Comparison of ENCODE assay signal across 37 cellular contexts in genomic region chr20:4638826-4639225, GRCh38.
"Had no signal": no experiment of that assay in that cellular context is flagged by ENCODE, and none has a peak within 500 bp of the region (broad histone marks: within the 10 kb centered on the region; RNA-seq: fewer than 3 reads in every experiment).

No MANE protein-coding gene starts in this region.

- H3K27ac Mint-ChIP-seq: activated CD4-positive, alpha-beta memory T cell treated with anti-CD3 and anti-CD28 coated beads for 36 hours; activated CD4-positive, alpha-beta T cell treated with anti-CD3 and anti-CD28 coated beads, Interleukin-2, amount 10 ng/mL, durations not matched to agents 24 days and 14 days; activated CD8-positive, alpha-beta T cell treated with anti-CD3 and anti-CD28 coated beads for 36 hours; activated naive CD4-positive, alpha-beta T cell treated with anti-CD3 and anti-CD28 coated beads for 36 hours; activated naive CD4-positive, alpha-beta T cell treated with anti-CD3 and anti-CD28 coated beads, Interleukin-2, amount 50 U/mL, for 72 hours; activated naive CD8-positive, alpha-beta T cell treated with anti-CD3 and anti-CD28 coated beads for 36 hours; activated T-cell treated with anti-CD3 and anti-CD28 coated beads, Interleukin-2, amount 50 U/mL, for 72 hours; activated T-helper 1 cell treated with anti-CD3 and anti-CD28 coated beads, Interleukin-12 subunit alpha, Interleukin-12 subunit beta, Interleukin-2, Interleukin-4 antibody, amounts not matched to agents 30 ng/mL and 10 ng/mL and 1 ng/mL, durations not matched to agents 14 hours and 24 hours and 36 hours; activated T-helper 17 cell treated with anti-CD3 and anti-CD28 coated beads, Interleukin-2, amount 50 U/mL, for 72 hours; T-helper 1 cell treated with Interleukin-12 subunit alpha and Interleukin-12 subunit beta and Interleukin-4 antibody, amounts not matched to agents 30 μg/mL and 1 μg/mL, for 36 hours; T-helper 2 cell treated with Interferon-gamma antibody and Interleukin-4, amounts not matched to agents 5 μg/mL and 100 μg/mL, for 36 hours; WTC11 had no signal

- H3K4me1 ChIP-seq: adrenal gland, body of pancreas had no signal

- H3K27me3 ChIP-seq: adrenal gland, body of pancreas, brain microvascular endothelial cell had no signal

- H3K27me3 Mint-ChIP-seq: activated CD4-positive, alpha-beta memory T cell treated with anti-CD3 and anti-CD28 coated beads for 36 hours; activated naive CD8-positive, alpha-beta T cell treated with anti-CD3 and anti-CD28 coated beads for 36 hours; activated T-helper 17 cell treated with anti-CD3 and anti-CD28 coated beads, Interleukin-2, amount 50 U/mL, for 72 hours had no signal

- H3K4me3 ChIP-seq: adrenal gland, body of pancreas had no signal

- H3K9me3 ChIP-seq: adrenal gland, body of pancreas had no signal

- ATAC-seq: activated CD4-positive, CD25-positive, alpha-beta regulatory T cell treated with anti-CD3 and anti-CD28 coated beads, Interleukin-2, amount 50 U/mL, for 24 hours; activated CD8-positive, alpha-beta T cell treated with anti-CD3 and anti-CD28 coated beads for 36 hours; activated naive CD4-positive, alpha-beta T cell treated with anti-CD3 and anti-CD28 coated beads, Interleukin-2, amount 50 U/mL, for 72 hours; activated T-cell treated with anti-CD3 and anti-CD28 coated beads, Interleukin-2, amount 50 U/mL, for 4 hours; activated T-cell treated with anti-CD3 and anti-CD28 coated beads, Interleukin-2, amount 50 U/mL, for 72 hours; activated T-helper 17 cell treated with anti-CD3 and anti-CD28 coated beads, Interleukin-2, amount 50 U/mL, for 72 hours; body of pancreas; WTC11 had no signal

- H3K36me3 Mint-ChIP-seq: activated CD4-positive, alpha-beta memory T cell treated with anti-CD3 and anti-CD28 coated beads for 36 hours; activated naive CD4-positive, alpha-beta T cell treated with anti-CD3 and anti-CD28 coated beads, Interleukin-2, amount 50 U/mL, for 72 hours; activated naive CD8-positive, alpha-beta T cell treated with anti-CD3 and anti-CD28 coated beads for 36 hours had no signal

- H3K36me3 ChIP-seq: adrenal gland, brain microvascular endothelial cell had no signal

- DNase-seq: activated CD4-positive, alpha-beta memory T cell treated with anti-CD3 and anti-CD28 coated beads for 36 hours; activated CD4-positive, alpha-beta T cell treated with anti-CD3 and anti-CD28 coated beads for 4 hours; activated CD4-positive, alpha-beta T cell treated with anti-CD3 and anti-CD28 coated beads, Interleukin-2, amount 10 ng/mL, durations not matched to agents 24 days and 14 days; activated CD4-positive, alpha-beta T cell treated with anti-CD3 and anti-CD28 coated beads, Interleukin-2, amount 50 U/mL, for 1 hour; activated CD4-positive, alpha-beta T cell treated with anti-CD3 and anti-CD28 coated beads, Interleukin-2, amount 50 U/mL, for 4 hours; activated CD4-positive, CD25-positive, alpha-beta regulatory T cell; activated CD8-positive, alpha-beta memory T cell treated with anti-CD3 and anti-CD28 coated beads, Interleukin-2, amount 50 U/mL, for 4 hours; activated CD8-positive, alpha-beta T cell treated with anti-CD3 and anti-CD28 coated beads for 36 hours; activated effector memory CD4-positive, alpha-beta T cell treated with anti-CD3 and anti-CD28 coated beads, Interleukin-2, amount 50 U/mL, for 16 hours; activated gamma-delta T cell treated with Interleukin-2 at 50 U/mL for 16 hours; activated naive CD4-positive, alpha-beta T cell; activated naive CD4-positive, alpha-beta T cell treated with anti-CD3 and anti-CD28 coated beads for 36 hours; activated naive CD4-positive, alpha-beta T cell treated with anti-CD3 and anti-CD28 coated beads, Interleukin-2, amount 50 U/mL, for 16 hours; activated naive CD8-positive, alpha-beta T cell treated with anti-CD3 and anti-CD28 coated beads for 36 hours; activated T-cell treated with anti-CD3 and anti-CD28 coated beads for 4 hours; activated T-cell treated with anti-CD3 and anti-CD28 coated beads, Interleukin-2, amount 50 U/mL, for 1 hour; activated T-cell treated with anti-CD3 and anti-CD28 coated beads, Interleukin-2, amount 50 U/mL, for 4 hours; activated T-cell treated with anti-CD3 and anti-CD28 coated beads, Interleukin-2, amount 50 U/mL, for 72 hours; adrenal gland; amniotic stem cell; aorta; body of pancreas; brain microvascular endothelial cell; cerebellar nuclear complex; SW 1271; T-helper 1 cell; T-helper 2 cell; T-helper 9 cell had no signal

- H3K27ac ChIP-seq: adrenal gland, body of pancreas, brain microvascular endothelial cell, VCaP had no signal

- H3K4me1 Mint-ChIP-seq: activated T-helper 17 cell treated with anti-CD3 and anti-CD28 coated beads, Interleukin-2, amount 50 U/mL, for 72 hours; central memory CD8-positive, alpha-beta T cell; WTC11 had no signal

- H3K4me3 Mint-ChIP-seq: activated CD4-positive, alpha-beta memory T cell treated with anti-CD3 and anti-CD28 coated beads for 36 hours; activated CD4-positive, alpha-beta T cell treated with anti-CD3 and anti-CD28 coated beads, Interleukin-2, amount 10 ng/mL, durations not matched to agents 24 days and 14 days; activated CD8-positive, alpha-beta T cell treated with anti-CD3 and anti-CD28 coated beads for 36 hours; activated naive CD4-positive, alpha-beta T cell treated with anti-CD3 and anti-CD28 coated beads for 36 hours; activated naive CD8-positive, alpha-beta T cell treated with anti-CD3 and anti-CD28 coated beads for 36 hours; activated T-cell treated with anti-CD3 and anti-CD28 coated beads, Interleukin-2, amount 50 U/mL, for 4 hours; activated T-cell treated with anti-CD3 and anti-CD28 coated beads, Interleukin-2, amount 50 U/mL, for 72 hours; activated T-helper 1 cell treated with anti-CD3 and anti-CD28 coated beads, Interleukin-12 subunit alpha, Interleukin-12 subunit beta, Interleukin-2, Interleukin-4 antibody, amounts not matched to agents 30 ng/mL and 10 ng/mL and 1 ng/mL, durations not matched to agents 14 hours and 24 hours and 36 hours; activated T-helper 17 cell treated with anti-CD3 and anti-CD28 coated beads, Interleukin-2, amount 50 U/mL, for 72 hours; central memory CD8-positive, alpha-beta T cell; T-helper 1 cell treated with Interleukin-12 subunit alpha and Interleukin-12 subunit beta and Interleukin-4 antibody, amounts not matched to agents 30 μg/mL and 1 μg/mL, for 36 hours; T-helper 2 cell treated with Interferon-gamma antibody and Interleukin-4, amounts not matched to agents 5 μg/mL and 100 μg/mL, for 36 hours; WTC11 had no signal

- H3K9me3 Mint-ChIP-seq: activated CD4-positive, alpha-beta memory T cell treated with anti-CD3 and anti-CD28 coated beads for 36 hours; activated CD8-positive, alpha-beta T cell treated with anti-CD3 and anti-CD28 coated beads for 36 hours; activated naive CD4-positive, alpha-beta T cell treated with anti-CD3 and anti-CD28 coated beads for 36 hours; activated T-cell treated with anti-CD3 and anti-CD28 coated beads, Interleukin-2, amount 50 U/mL, for 4 hours; activated T-helper 17 cell treated with anti-CD3 and anti-CD28 coated beads, Interleukin-2, amount 50 U/mL, for 72 hours; central memory CD8-positive, alpha-beta T cell; T-helper 2 cell treated with Interferon-gamma antibody and Interleukin-4, amounts not matched to agents 5 μg/mL and 100 μg/mL, for 36 hours had no signal
